1 cellular context compared by ENCODE assay signal in genomic region chr12:23952071-23952470, GRCh38.
TF ChIP-seq lines count a peak whose summit lies in the region.

No MANE protein-coding gene starts in this region.

TF ChIP-seq in HepG2, 621 proteins besides CTCF, POLR2A, EP300 and RAD21:
- TF ChIP-seq SIX4 (CRISPR knock-in tag; IDR thresholded peaks at IDR 0.05) (no peak), MED1 (CRISPR knock-in tag; IDR thresholded peaks at IDR 0.05) (no peak), ISL2 (CRISPR knock-in tag; IDR thresholded peaks at IDR 0.05) (no peak)
TF ChIP-seq in HepG2: peak in this region for 0.
